ENCODE assay signal across 8 cellular contexts in the genomic region with DNA sequence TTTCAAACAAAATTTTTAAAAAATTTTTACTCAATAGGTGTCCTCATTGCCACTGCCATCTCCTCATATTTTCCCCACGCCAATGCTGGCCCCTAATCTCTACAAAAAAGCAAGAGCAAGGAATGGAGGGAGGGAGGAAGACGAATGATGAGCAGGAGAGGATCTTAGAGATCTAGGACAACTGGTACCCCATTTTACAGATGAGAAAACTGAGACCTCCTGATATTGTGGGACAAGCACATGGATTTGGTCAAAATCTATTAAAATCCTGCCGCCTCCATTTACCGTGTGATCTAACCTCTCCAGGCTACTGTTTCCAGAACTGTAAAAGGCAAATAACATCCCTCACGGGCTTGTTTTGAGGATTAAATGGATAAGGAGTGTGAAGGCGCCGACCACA. TPM values are rescaled to one million over a fixed set of nuclear protein-coding genes. Genes with fewer than 3 reads are reported as not detected.
DNase-seq lines count a peak whose midpoint lies in the region; ATAC-seq and TF ChIP-seq lines count a peak whose summit lies in the region.
"Had no signal": no experiment of that assay in that cellular context is flagged by ENCODE, and none has a peak within 500 bp of the region (broad histone marks: within the 10 kb centered on the region; RNA-seq: fewer than 3 reads in every experiment).

No MANE protein-coding gene starts in this region.

- H3K79me2 ChIP-seq in GM23338 (replicated peaks; ENCODE audit: insufficient read depth) = peaks cover 14% of the 10 kb centered on the region; the same call in 1 of the 2 replicates
- H3K79me2 ChIP-seq in smooth muscle cell (ENCODE audit: low read depth) = peaks cover 75% of the 10 kb centered on the region

- H3K4me3 ChIP-seq in GM23338 (no peak overlapping the region; the same call in 1 of the 2 replicates), WI38 (ENCODE audit: low read depth, low read length) (peak overlapping the region; percentile 92), gastroesophageal sphincter (peak overlapping the region in 1 of 2 donors; percentile 78), smooth muscle cell (no peak overlapping the region)

- H3K27ac ChIP-seq in GM23338 (ENCODE audit: low read depth) (0 out of 2 replicates have a peak overlapping the region, but pooled peaks have one; percentile 23), gastroesophageal sphincter (peak overlapping the region; percentile 78 to 98 (median 96)), smooth muscle cell (ENCODE audit: low read depth) (peak overlapping the region; percentile 82)

- H2AFZ ChIP-seq in GM23338 (no peak overlapping the region), smooth muscle cell (ENCODE audit: low read depth) (no peak overlapping the region)

- H3K4me1 ChIP-seq in GM23338 (ENCODE audit: insufficient read depth) = peaks cover 46% of the 10 kb centered on the region
- H3K4me1 ChIP-seq in gastroesophageal sphincter = peaks cover 11 to 85% (median 42%) of the 10 kb centered on the region in 3 donors
- H3K4me1 ChIP-seq in smooth muscle cell (ENCODE audit: low read depth) = peaks cover 51% of the 10 kb centered on the region

- H3K9me3 ChIP-seq in gastroesophageal sphincter (no peaks in the 10 kb centered on the region), smooth muscle cell (replicated peaks; ENCODE audit: low read depth) (no peaks in the 10 kb centered on the region)

- no peaks in the 10 kb centered on the region for H3K9me2 ChIP-seq in GM23338 (ENCODE audit: insufficient read depth)

- no peak for ATAC-seq in GM23338
- no peak for ATAC-seq in gastroesophageal sphincter

- 60 to 75% methylated on average over 5 to 7 of the region's 7 CpGs for WGBS in gastroesophageal sphincter (ENCODE audit: low coverage in 1 of 2), 2 donors
- 77% methylated on average over 7 of the region's 7 CpGs for WGBS in smooth muscle cell (ENCODE audit: low lambda C conversion rate)

- no peak for TF ChIP-seq EP300 in gastroesophageal sphincter (IDR thresholded peaks at IDR 0.05)

- H4K20me1 ChIP-seq in GM23338 (replicated peaks; ENCODE audit: insufficient read depth) (peaks cover 4% of the 10 kb centered on the region; the same call in 1 of the 2 replicates), smooth muscle cell (ENCODE audit: low read depth) (peaks cover 88% of the 10 kb centered on the region)

- DNase-seq in GM23338 (ENCODE audit: low spot score) (no peak), smooth muscle cell (lab: John Stamatoyannopoulos, UW; ENCODE audit: unreplicated experiment) (no peak), NCI-H748 treated with DMSO at 0.1 percent for 48 hours (lab: John Stamatoyannopoulos, UW) (no peak), cerebellar nuclear complex (lab: John Stamatoyannopoulos, UW) (no peak), HuH-7.5 (ENCODE audit: low spot score) (no peak)

- no peaks in the 10 kb centered on the region; the same call in 2 of the 3 replicates for H3K36me3 Mint-ChIP-seq in GM23338 (ENCODE audit: low read depth)

- TF ChIP-seq CTCF in GM23338 (conservative IDR thresholded peaks at IDR 0.05; ENCODE audit: low read depth in 2 of 2) (no peak), WI38 (IDR thresholded peaks at IDR 0.05; ENCODE audit: low read depth, low read length) (no peak), gastroesophageal sphincter (IDR thresholded peaks at IDR 0.05) (no peak), smooth muscle cell (IDR thresholded peaks at IDR 0.05; ENCODE audit: borderline replicate concordance, insufficient read depth, poor library complexity, severe bottlenecking) (no peak)

- no peak overlapping the region for H3K9ac ChIP-seq in smooth muscle cell (ENCODE audit: low read depth)

- H3K9me3 Mint-ChIP-seq in GM23338 = no peaks in the 10 kb centered on the region
- H3K9me3 Mint-ChIP-seq: endodermal cell had no signal

- peaks cover 47% of the 10 kb centered on the region for H3K4me1 Mint-ChIP-seq in GM23338

- no peak for TF ChIP-seq POLR2A in gastroesophageal sphincter (IDR thresholded peaks at IDR 0.05)

- peaks cover 20% of the 10 kb centered on the region for H3F3A ChIP-seq in GM23338 (replicated peaks; ENCODE audit: low read depth)
- H3F3A ChIP-seq in smooth muscle cell (ENCODE audit: low read depth) = peaks cover 56% of the 10 kb centered on the region

- H3K36me3 ChIP-seq in GM23338 (ENCODE audit: insufficient read depth) (no peaks in the 10 kb centered on the region), gastroesophageal sphincter (no peaks in the 10 kb centered on the region), smooth muscle cell (ENCODE audit: low read depth) (no peaks in the 10 kb centered on the region)

- peak overlapping the region; percentile 74 for H3K4me2 ChIP-seq in GM23338
- peak overlapping the region; percentile 92 for H3K4me2 ChIP-seq in smooth muscle cell

- H3K4me3 Mint-ChIP-seq in GM23338 = peak overlapping the region; percentile 53; the same call in 1 of the 3 replicates

- no peak overlapping the region for H3K27ac Mint-ChIP-seq in GM23338

- H3K27me3 ChIP-seq in GM23338 (ENCODE audit: insufficient read depth) = peaks cover 18% of the 10 kb centered on the region
- no peaks in the 10 kb centered on the region for H3K27me3 ChIP-seq in gastroesophageal sphincter
- H3K27me3 ChIP-seq in smooth muscle cell (ENCODE audit: low read depth) = no peaks in the 10 kb centered on the region

- H3K27me3 Mint-ChIP-seq in GM23338 (ENCODE audit: insufficient read depth, low read depth, poor library complexity) = peaks cover 16% of the 10 kb centered on the region

TF ChIP-seq in GM23338, 12 proteins besides CTCF, POLR2A, EP300 and RAD21 (continues in another document):
- TF ChIP-seq EZH2 (IDR thresholded peaks at IDR 0.05; ENCODE audit: low read depth, unreplicated experiment) = no peak
- TF ChIP-seq, protein P1, sequence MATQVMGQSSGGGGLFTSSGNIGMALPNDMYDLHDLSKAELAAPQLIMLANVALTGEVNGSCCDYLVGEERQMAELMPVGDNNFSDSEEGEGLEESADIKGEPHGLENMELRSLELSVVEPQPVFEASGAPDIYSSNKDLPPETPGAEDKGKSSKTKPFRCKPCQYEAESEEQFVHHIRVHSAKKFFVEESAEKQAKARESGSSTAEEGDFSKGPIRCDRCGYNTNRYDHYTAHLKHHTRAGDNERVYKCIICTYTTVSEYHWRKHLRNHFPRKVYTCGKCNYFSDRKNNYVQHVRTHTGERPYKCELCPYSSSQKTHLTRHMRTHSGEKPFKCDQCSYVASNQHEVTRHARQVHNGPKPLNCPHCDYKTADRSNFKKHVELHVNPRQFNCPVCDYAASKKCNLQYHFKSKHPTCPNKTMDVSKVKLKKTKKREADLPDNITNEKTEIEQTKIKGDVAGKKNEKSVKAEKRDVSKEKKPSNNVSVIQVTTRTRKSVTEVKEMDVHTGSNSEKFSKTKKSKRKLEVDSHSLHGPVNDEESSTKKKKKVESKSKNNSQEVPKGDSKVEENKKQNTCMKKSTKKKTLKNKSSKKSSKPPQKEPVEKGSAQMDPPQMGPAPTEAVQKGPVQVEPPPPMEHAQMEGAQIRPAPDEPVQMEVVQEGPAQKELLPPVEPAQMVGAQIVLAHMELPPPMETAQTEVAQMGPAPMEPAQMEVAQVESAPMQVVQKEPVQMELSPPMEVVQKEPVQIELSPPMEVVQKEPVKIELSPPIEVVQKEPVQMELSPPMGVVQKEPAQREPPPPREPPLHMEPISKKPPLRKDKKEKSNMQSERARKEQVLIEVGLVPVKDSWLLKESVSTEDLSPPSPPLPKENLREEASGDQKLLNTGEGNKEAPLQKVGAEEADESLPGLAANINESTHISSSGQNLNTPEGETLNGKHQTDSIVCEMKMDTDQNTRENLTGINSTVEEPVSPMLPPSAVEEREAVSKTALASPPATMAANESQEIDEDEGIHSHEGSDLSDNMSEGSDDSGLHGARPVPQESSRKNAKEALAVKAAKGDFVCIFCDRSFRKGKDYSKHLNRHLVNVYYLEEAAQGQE (IDR thresholded peaks at IDR 0.05; ENCODE audit: unreplicated experiment) = no peak
- no peak for TF ChIP-seq STAT1 (IDR thresholded peaks at IDR 0.05; ENCODE audit: unreplicated experiment)
- no peak for TF ChIP-seq POLR2AphosphoS5 (IDR thresholded peaks at IDR 0.05; ENCODE audit: low read depth)

RNA-seq across cellular contexts. Expression of gene HEG1, which starts 4.6 kb away (rescaled TPM):
- 8.8 and 17.0 TPM in 2 replicates for total RNA-seq in GM23338 (2014; rRNA removed; shearing (Covaris generic))
- polyA plus RNA-seq in GM23338 (2016; fragmentation: Nextera tagmentation; extraction: Ambion mirVana) (1.8 and 1.9 TPM in 2 replicates), smooth muscle cell (28.0 and 32.8 TPM in 2 replicates)
- total RNA-seq in gastroesophageal sphincter (10 to 100 TPM; 55.9 to 85.5 (median 78.9) TPM), smooth muscle cell (43.5 and 50.3 TPM in 2 replicates)

Comparison
In these comparisons a context has a peak if more than half of its experiments do, and no peak if none do; other contexts are left out.
1. H3K27ac ChIP-seq: peak in every context shown above with its lines; median percentile 96 in gastroesophageal sphincter; 82 in smooth muscle cell; 23 in GM23338.